10 cellular contexts compared by ENCODE assay signal in the genomic region with DNA sequence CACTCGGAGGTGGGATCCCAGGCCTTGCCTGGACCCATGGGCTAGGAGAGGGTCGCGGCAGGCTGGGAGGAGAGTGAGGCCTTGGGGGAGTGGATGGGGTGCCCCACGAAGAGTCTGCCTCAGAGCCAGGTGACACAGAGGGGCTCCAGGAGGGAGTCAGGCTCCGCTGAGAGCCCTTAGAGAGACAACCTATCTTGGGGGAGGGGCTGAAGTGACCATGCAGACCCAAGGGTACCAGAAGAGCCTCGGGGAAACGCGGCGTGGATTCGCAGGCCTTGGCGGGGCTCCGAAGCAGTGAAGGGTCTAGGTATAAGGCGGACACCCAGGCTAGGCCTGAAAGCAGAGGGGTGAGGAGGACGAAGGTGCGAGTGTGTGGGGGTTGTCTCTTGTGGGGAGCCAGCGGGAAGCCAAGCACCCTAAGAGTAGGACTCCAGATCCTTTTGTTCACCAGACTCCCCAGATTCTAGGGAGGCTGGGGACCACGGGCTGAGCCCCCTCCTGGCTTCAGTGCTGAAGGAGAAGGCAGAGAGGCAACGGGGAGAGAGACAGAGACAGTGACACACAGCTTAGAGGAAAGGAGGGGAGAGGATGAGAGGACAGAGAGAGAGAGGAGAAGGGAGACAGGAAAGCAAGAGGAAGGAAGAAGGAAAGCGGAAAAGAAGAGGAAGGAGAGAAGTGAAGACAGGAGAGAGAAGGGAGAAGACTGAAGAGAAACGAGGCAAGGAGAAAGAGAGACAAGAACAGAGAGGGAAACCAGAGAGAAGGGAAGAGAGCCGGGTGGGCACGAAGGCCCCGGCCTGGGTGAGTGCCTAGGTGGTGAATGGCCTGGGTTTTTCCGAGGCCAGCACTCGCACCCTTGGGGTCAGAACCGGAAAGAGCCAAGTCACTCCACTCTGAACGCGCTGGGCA. TPM values are rescaled to one million over a fixed set of nuclear protein-coding genes. Genes with fewer than 3 reads are reported as not detected.
A peak's percentile ranks its signal among the peaks of the same experiment; 100 is the strongest.
DNase-seq lines count a peak whose midpoint lies in the region; ATAC-seq, FAIRE-seq and TF ChIP-seq lines count a peak whose summit lies in the region.
"Had no signal": no experiment of that assay in that cellular context is flagged by ENCODE, and none has a peak within 500 bp of the region (broad histone marks: within the 10 kb centered on the region; RNA-seq: fewer than 3 reads in every experiment).

No MANE protein-coding gene starts in this region.

- H3K9me3 Mint-ChIP-seq in activated naive CD8-positive, alpha-beta T cell treated with anti-CD3 and anti-CD28 coated beads for 36 hours, result peaks cover 6% of the 10 kb centered on the region

- H3K4me1 Mint-ChIP-seq in activated naive CD8-positive, alpha-beta T cell treated with anti-CD3 and anti-CD28 coated beads for 36 hours, result peaks cover 30% of the 10 kb centered on the region

- no peak for TF ChIP-seq CTCF in HepG2 (CRISPR knock-in tag; IDR thresholded peaks at IDR 0.05)
- TF ChIP-seq CTCF in right lobe of liver (IDR thresholded peaks at IDR 0.05), result no peak

- TF ChIP-seq RAD21 in HepG2 (CRISPR knock-in tag; IDR thresholded peaks at IDR 0.05), result no peak

- WGBS in HepG2 (ENCODE audit: low lambda C conversion rate), result 27% methylated on average over 28 of the region's 28 CpGs
- WGBS in right lobe of liver (ENCODE audit: insufficient coverage, low coverage, low lambda C conversion rate, missing lambda C conversion rate), result 4% methylated on average over 23 of the region's 28 CpGs

- CTCF ChIA-PET in HepG2 (lab: Yijun Ruan, JAX; ENCODE audit: low intra/inter-chr PET ratio, low total read pairs), result no interaction called here

- POLR2A ChIA-PET in HepG2 (lab: Yijun Ruan, JAX), result no interaction called here

- TF ChIP-seq POLR2A in HepG2 (IDR thresholded peaks at IDR 0.05; ENCODE audit: insufficient read depth in 1 of 2, low read depth in 2 of 2, low read length in 2 of 2) (no peak), right lobe of liver (IDR thresholded peaks at IDR 0.05) (no peak)

- ATAC-seq in HepG2, result peak; percentile 5
- ATAC-seq in right lobe of liver, result no peak
- no peak for ATAC-seq in GM19467 (IDR thresholded peaks at IDR 0.05; ENCODE audit: unreplicated experiment)
- no peak for ATAC-seq in HG03442 (IDR thresholded peaks at IDR 0.05; ENCODE audit: unreplicated experiment)
- ATAC-seq: K562 had no signal

- FAIRE-seq in HepG2 (lab: Jason Lieb, UNC), result no peak
- FAIRE-seq: K562 had no signal

- in situ Hi-C loops in HepG2 (cut with HindIII; ENCODE audit: extremely low pct_ligation_motif_present, low pct_unique_long_range_greater_than_20kb), result loop anchor here (10.0 kb wide), 1 partner anchor 1071 kb away; no protein-coding TSS in a partner anchor

- no peaks in the 10 kb centered on the region; the same call in 1 of the 2 replicates for H4K20me1 ChIP-seq in HepG2 (ENCODE audit: insufficient read depth, low read length)

- H3K27ac Mint-ChIP-seq in activated naive CD8-positive, alpha-beta T cell treated with anti-CD3 and anti-CD28 coated beads for 36 hours, result peak overlapping the region; percentile 61

- no peaks in the 10 kb centered on the region for H3K4me1 ChIP-seq in HepG2 (ENCODE audit: insufficient read depth, low read length)
- peaks cover 0 to 8% (median 0%) of the 10 kb centered on the region in 4 donors for H3K4me1 ChIP-seq in right lobe of liver

- no peak overlapping the region for H3K9ac ChIP-seq in HepG2 (ENCODE audit: insufficient read depth, low read depth, low read length)

- H3K36me3 ChIP-seq in HepG2 (replicated peaks in 1 of 2; ENCODE audit: control insufficient read depth in 1 of 2, insufficient read depth in 2 of 2, low read length in 2 of 2), result no peaks in the 10 kb centered on the region
- no peaks in the 10 kb centered on the region for H3K36me3 ChIP-seq in right lobe of liver

- DNase-seq in HepG2 (ENCODE audit: low spot score), result no peak
- no peak for DNase-seq in right lobe of liver
- no peak for DNase-seq in activated naive CD8-positive, alpha-beta T cell treated with anti-CD3 and anti-CD28 coated beads for 36 hours
- peak; percentile 83 for DNase-seq in mesenteric fat pad (ENCODE audit: low spot score)
- no peak for DNase-seq in NCI-H2196 (lab: John Stamatoyannopoulos, UW; ENCODE audit: unreplicated experiment)
- no peak for DNase-seq in stimulated activated CD4-positive, alpha-beta T cell treated with anti-CD3 and anti-CD28 coated beads, Interleukin-4, amount 100 ng/mL, for 4 hours
- DNase-seq: head of caudate nucleus had no signal

- H3K4me2 ChIP-seq in HepG2 (ENCODE audit: low read depth, low read length), result peak overlapping the region; percentile 21; the same call in 1 of the 2 replicates

- no peaks in the 10 kb centered on the region for H3K9me3 ChIP-seq in HepG2 (ENCODE audit: low read length)
- H3K9me3 ChIP-seq in right lobe of liver, result no peaks in the 10 kb centered on the region

- TF ChIP-seq EP300 in HepG2 (IDR thresholded peaks at IDR 0.05; ENCODE audit: low read depth in 2 of 2, low read length in 2 of 2), result no peak
- no peak for TF ChIP-seq EP300 in HepG2 (CRISPR knock-in tag; IDR thresholded peaks at IDR 0.05; ENCODE audit: borderline replicate concordance)

- H3K27me3 ChIP-seq in HepG2 (ENCODE audit: control insufficient read depth in 1 of 2, insufficient read depth in 2 of 2, low read length in 2 of 2) (peaks cover 27 to 90% of the 10 kb centered on the region in 2 experiments), right lobe of liver (peaks cover 34 to 88% of the 10 kb centered on the region in 2 donors)

- H3K27ac ChIP-seq in HepG2 (ENCODE audit: extremely low read length, insufficient read depth, low read length), result no peak overlapping the region
- no peak overlapping the region for H3K27ac ChIP-seq in right lobe of liver

- intact Hi-C loops in HepG2 (cut with micrococcal nuclease; ENCODE audit: unreplicated experiment) (no loop called here), right lobe of liver (cut with DNase I) (no loop called here)

- H2AFZ ChIP-seq in HepG2 (ENCODE audit: low read length), result no peak overlapping the region

- no peaks in the 10 kb centered on the region for H3K79me2 ChIP-seq in HepG2 (ENCODE audit: insufficient read depth, low read length)

- H3K4me3 ChIP-seq in HepG2 (replicated peaks in 1 of 3; ENCODE audit: insufficient read depth in 1 of 3, low read depth in 2 of 3, low read length in 3 of 3), result peak overlapping the region in 2 of 3 experiments; percentile 21 to 33; a peak in 1 of 6 replicates
- H3K4me3 ChIP-seq in right lobe of liver, result no peak overlapping the region
- H3K4me3 ChIP-seq: K562 had no signal

- peaks cover 4% of the 10 kb centered on the region for H3K36me3 Mint-ChIP-seq in activated naive CD8-positive, alpha-beta T cell treated with anti-CD3 and anti-CD28 coated beads for 36 hours

- peak overlapping the region; percentile 38 for H3K4me3 Mint-ChIP-seq in activated naive CD8-positive, alpha-beta T cell treated with anti-CD3 and anti-CD28 coated beads for 36 hours

- no TSS peak for BruUV-seq in HepG2 (replicated peaks; lab: Mats Ljungman, UMichigan)

- H3K27me3 Mint-ChIP-seq in activated naive CD8-positive, alpha-beta T cell treated with anti-CD3 and anti-CD28 coated beads for 36 hours, result peaks cover 90% of the 10 kb centered on the region

RNA-seq across cellular contexts. Expression of a gene that starts 1.1 kb away (rescaled TPM):
- total RNA-seq in HepG2 (2016; rRNA removed; fragmentation: Illumina TruSeq; extraction: Trizol) (not detected in 2 replicates), right lobe of liver (not detected), mesenteric fat pad (1.2 TPM)
- total RNA-seq in HepG2 (2016; cell fraction: cytosol; rRNA removed; fragmentation: Illumina TruSeq; extraction: Trizol; ENCODE audit: low read depth), result not detected in 2 replicates
- total RNA-seq in HepG2 (2016; cell fraction: insoluble cytoplasmic fraction; rRNA removed; fragmentation: Illumina TruSeq; extraction: Trizol), result not detected in 2 replicates
- not detected in 2 replicates for total RNA-seq in HepG2 (2016; cell fraction: membrane; rRNA removed; fragmentation: Illumina TruSeq; extraction: Trizol)
- not detected in 2 replicates for total RNA-seq in HepG2 (2016; cell fraction: nucleus; rRNA removed; fragmentation: Illumina TruSeq; extraction: Trizol)
- polyA plus RNA-seq in HepG2 (2011; rRNA removed), result not detected in 2 replicates
- not detected in 2 replicates for polyA plus RNA-seq in HepG2 (2011; cell fraction: cytosol; rRNA removed)
- polyA plus RNA-seq in HepG2 (2011; cell fraction: nucleus; rRNA removed), result not detected in 2 replicates
- not detected in 2 replicates for polyA plus RNA-seq in HepG2 (2012)
- not detected in 2 replicates for polyA plus RNA-seq in HepG2 (2016; cell fraction: cytosol; fragmentation: Illumina TruSeq; extraction: Trizol; ENCODE audit: low read depth)
- polyA plus RNA-seq in HepG2 (2016; cell fraction: insoluble cytoplasmic fraction; fragmentation: Illumina TruSeq; extraction: Trizol; ENCODE audit: low read depth), result not detected in 2 replicates
- not detected in 2 replicates for polyA plus RNA-seq in HepG2 (2016; cell fraction: membrane; fragmentation: Illumina TruSeq; extraction: Trizol; ENCODE audit: low read depth)
- not detected in 2 replicates for polyA plus RNA-seq in HepG2 (2016; cell fraction: nucleus; fragmentation: Illumina TruSeq; extraction: Trizol; ENCODE audit: insufficient read depth, low read depth)
- 0.72 TPM in 1 of 2 replicates, not detected in the other for polyA minus RNA-seq in HepG2 (2011; rRNA and poly(A)+ RNA removed; ENCODE audit: low replicate concordance)
- not detected in 2 replicates for polyA minus RNA-seq in HepG2 (2011; cell fraction: cytosol; rRNA and poly(A)+ RNA removed)
- not detected in 2 replicates for polyA minus RNA-seq in HepG2 (2011; cell fraction: nucleus; rRNA and poly(A)+ RNA removed)
- total RNA-seq in activated naive CD8-positive, alpha-beta T cell treated with anti-CD3 and anti-CD28 coated beads for 36 hours, result not detected
- total RNA-seq: K562 had no signal
- polyA plus RNA-seq: K562 had no signal

RNA-seq across cellular contexts. Expression of a gene that starts 6.4 kb away (rescaled TPM):
- not detected in 2 replicates for total RNA-seq in HepG2 (2016; rRNA removed; fragmentation: Illumina TruSeq; extraction: Trizol)
- not detected in 2 replicates for total RNA-seq in HepG2 (2016; cell fraction: cytosol; rRNA removed; fragmentation: Illumina TruSeq; extraction: Trizol; ENCODE audit: low read depth)
- total RNA-seq in HepG2 (2016; cell fraction: insoluble cytoplasmic fraction; rRNA removed; fragmentation: Illumina TruSeq; extraction: Trizol), result not detected in 2 replicates
- not detected in 2 replicates for total RNA-seq in HepG2 (2016; cell fraction: membrane; rRNA removed; fragmentation: Illumina TruSeq; extraction: Trizol)
- total RNA-seq in HepG2 (2016; cell fraction: nucleus; rRNA removed; fragmentation: Illumina TruSeq; extraction: Trizol), result not detected in 2 replicates
- not detected in 2 replicates for polyA plus RNA-seq in HepG2 (2011; rRNA removed)
- polyA plus RNA-seq in HepG2 (2011; cell fraction: cytosol; rRNA removed), result not detected in 2 replicates
- not detected in 2 replicates for polyA plus RNA-seq in HepG2 (2011; cell fraction: nucleus; rRNA removed)
- not detected in 2 replicates for polyA plus RNA-seq in HepG2 (2012)
- not detected in 2 replicates for polyA plus RNA-seq in HepG2 (2016; cell fraction: cytosol; fragmentation: Illumina TruSeq; extraction: Trizol; ENCODE audit: low read depth)
- not detected in 2 replicates for polyA plus RNA-seq in HepG2 (2016; cell fraction: insoluble cytoplasmic fraction; fragmentation: Illumina TruSeq; extraction: Trizol; ENCODE audit: low read depth)
- polyA plus RNA-seq in HepG2 (2016; cell fraction: membrane; fragmentation: Illumina TruSeq; extraction: Trizol; ENCODE audit: low read depth), result not detected in 2 replicates
- polyA plus RNA-seq in HepG2 (2016; cell fraction: nucleus; fragmentation: Illumina TruSeq; extraction: Trizol; ENCODE audit: insufficient read depth, low read depth), result not detected in 2 replicates
- not detected in 2 replicates for polyA minus RNA-seq in HepG2 (2011; rRNA and poly(A)+ RNA removed; ENCODE audit: low replicate concordance)
- not detected in 2 replicates for polyA minus RNA-seq in HepG2 (2011; cell fraction: cytosol; rRNA and poly(A)+ RNA removed)
- polyA minus RNA-seq in HepG2 (2011; cell fraction: nucleus; rRNA and poly(A)+ RNA removed), result not detected in 2 replicates
- not detected for total RNA-seq in right lobe of liver
- total RNA-seq in activated naive CD8-positive, alpha-beta T cell treated with anti-CD3 and anti-CD28 coated beads for 36 hours, result not detected
- total RNA-seq in mesenteric fat pad, result not detected
- total RNA-seq: K562 had no signal
- polyA plus RNA-seq: K562 had no signal

RNA-seq across cellular contexts. Expression of a gene that starts 10.6 kb away (rescaled TPM):
- total RNA-seq in HepG2 (2016; rRNA removed; fragmentation: Illumina TruSeq; extraction: Trizol), result not detected in 2 replicates
- not detected in 2 replicates for total RNA-seq in HepG2 (2016; cell fraction: cytosol; rRNA removed; fragmentation: Illumina TruSeq; extraction: Trizol; ENCODE audit: low read depth)
- total RNA-seq in HepG2 (2016; cell fraction: insoluble cytoplasmic fraction; rRNA removed; fragmentation: Illumina TruSeq; extraction: Trizol), result not detected in 2 replicates
- not detected in 2 replicates for total RNA-seq in HepG2 (2016; cell fraction: membrane; rRNA removed; fragmentation: Illumina TruSeq; extraction: Trizol)
- total RNA-seq in HepG2 (2016; cell fraction: nucleus; rRNA removed; fragmentation: Illumina TruSeq; extraction: Trizol), result not detected in 2 replicates
- not detected in 2 replicates for polyA plus RNA-seq in HepG2 (2011; rRNA removed)
- not detected in 2 replicates for polyA plus RNA-seq in HepG2 (2011; cell fraction: cytosol; rRNA removed)
- polyA plus RNA-seq in HepG2 (2011; cell fraction: nucleus; rRNA removed), result not detected in 2 replicates
- polyA plus RNA-seq in HepG2 (2012), result not detected in 2 replicates
- not detected in 2 replicates for polyA plus RNA-seq in HepG2 (2016; cell fraction: cytosol; fragmentation: Illumina TruSeq; extraction: Trizol; ENCODE audit: low read depth)
- polyA plus RNA-seq in HepG2 (2016; cell fraction: insoluble cytoplasmic fraction; fragmentation: Illumina TruSeq; extraction: Trizol; ENCODE audit: low read depth), result not detected in 2 replicates
- polyA plus RNA-seq in HepG2 (2016; cell fraction: membrane; fragmentation: Illumina TruSeq; extraction: Trizol; ENCODE audit: low read depth), result not detected in 2 replicates
- polyA plus RNA-seq in HepG2 (2016; cell fraction: nucleus; fragmentation: Illumina TruSeq; extraction: Trizol; ENCODE audit: insufficient read depth, low read depth), result not detected in 2 replicates
- polyA minus RNA-seq in HepG2 (2011; rRNA and poly(A)+ RNA removed; ENCODE audit: low replicate concordance), result not detected in 2 replicates
- polyA minus RNA-seq in HepG2 (2011; cell fraction: cytosol; rRNA and poly(A)+ RNA removed), result not detected in 2 replicates
- not detected in 2 replicates for polyA minus RNA-seq in HepG2 (2011; cell fraction: nucleus; rRNA and poly(A)+ RNA removed)
- total RNA-seq in right lobe of liver, result not detected
- not detected for total RNA-seq in activated naive CD8-positive, alpha-beta T cell treated with anti-CD3 and anti-CD28 coated beads for 36 hours
- total RNA-seq in mesenteric fat pad, result 1.7 TPM
- total RNA-seq: K562 had no signal
- polyA plus RNA-seq: K562 had no signal

RNA-seq across cellular contexts. Expression of a gene that starts 13.5 kb away (rescaled TPM):
- total RNA-seq in HepG2 (2016; rRNA removed; fragmentation: Illumina TruSeq; extraction: Trizol) (not detected in 2 replicates), right lobe of liver (not detected), mesenteric fat pad (1.1 TPM)
- total RNA-seq in HepG2 (2016; cell fraction: cytosol; rRNA removed; fragmentation: Illumina TruSeq; extraction: Trizol; ENCODE audit: low read depth), result not detected in 2 replicates
- not detected in 2 replicates for total RNA-seq in HepG2 (2016; cell fraction: insoluble cytoplasmic fraction; rRNA removed; fragmentation: Illumina TruSeq; extraction: Trizol)
- not detected in 2 replicates for total RNA-seq in HepG2 (2016; cell fraction: membrane; rRNA removed; fragmentation: Illumina TruSeq; extraction: Trizol)
- not detected in 2 replicates for total RNA-seq in HepG2 (2016; cell fraction: nucleus; rRNA removed; fragmentation: Illumina TruSeq; extraction: Trizol)
- polyA plus RNA-seq in HepG2 (2011; rRNA removed), result not detected in 2 replicates
- polyA plus RNA-seq in HepG2 (2011; cell fraction: cytosol; rRNA removed), result not detected in 2 replicates
- not detected in 2 replicates for polyA plus RNA-seq in HepG2 (2011; cell fraction: nucleus; rRNA removed)
- not detected in 2 replicates for polyA plus RNA-seq in HepG2 (2012)
- polyA plus RNA-seq in HepG2 (2016; cell fraction: cytosol; fragmentation: Illumina TruSeq; extraction: Trizol; ENCODE audit: low read depth), result not detected in 2 replicates
- not detected in 2 replicates for polyA plus RNA-seq in HepG2 (2016; cell fraction: insoluble cytoplasmic fraction; fragmentation: Illumina TruSeq; extraction: Trizol; ENCODE audit: low read depth)
- not detected in 2 replicates for polyA plus RNA-seq in HepG2 (2016; cell fraction: membrane; fragmentation: Illumina TruSeq; extraction: Trizol; ENCODE audit: low read depth)
- polyA plus RNA-seq in HepG2 (2016; cell fraction: nucleus; fragmentation: Illumina TruSeq; extraction: Trizol; ENCODE audit: insufficient read depth, low read depth), result not detected in 2 replicates
- not detected in 2 replicates for polyA minus RNA-seq in HepG2 (2011; rRNA and poly(A)+ RNA removed; ENCODE audit: low replicate concordance)
- not detected in 2 replicates for polyA minus RNA-seq in HepG2 (2011; cell fraction: cytosol; rRNA and poly(A)+ RNA removed)
- not detected in 2 replicates for polyA minus RNA-seq in HepG2 (2011; cell fraction: nucleus; rRNA and poly(A)+ RNA removed)
- total RNA-seq in activated naive CD8-positive, alpha-beta T cell treated with anti-CD3 and anti-CD28 coated beads for 36 hours, result not detected
- total RNA-seq: K562 had no signal

RNA-seq across cellular contexts. Expression of a gene that starts 16.5 kb away (rescaled TPM):
- not detected in 2 replicates for total RNA-seq in HepG2 (2016; rRNA removed; fragmentation: Illumina TruSeq; extraction: Trizol)
- not detected in 2 replicates for total RNA-seq in HepG2 (2016; cell fraction: cytosol; rRNA removed; fragmentation: Illumina TruSeq; extraction: Trizol; ENCODE audit: low read depth)
- not detected in 2 replicates for total RNA-seq in HepG2 (2016; cell fraction: insoluble cytoplasmic fraction; rRNA removed; fragmentation: Illumina TruSeq; extraction: Trizol)
- total RNA-seq in HepG2 (2016; cell fraction: membrane; rRNA removed; fragmentation: Illumina TruSeq; extraction: Trizol), result not detected in 2 replicates
- not detected in 2 replicates for total RNA-seq in HepG2 (2016; cell fraction: nucleus; rRNA removed; fragmentation: Illumina TruSeq; extraction: Trizol)
- not detected in 2 replicates for polyA plus RNA-seq in HepG2 (2011; rRNA removed)
- not detected in 2 replicates for polyA plus RNA-seq in HepG2 (2011; cell fraction: cytosol; rRNA removed)
- not detected in 2 replicates for polyA plus RNA-seq in HepG2 (2011; cell fraction: nucleus; rRNA removed)
- not detected in 2 replicates for polyA plus RNA-seq in HepG2 (2012)
- polyA plus RNA-seq in HepG2 (2016; cell fraction: cytosol; fragmentation: Illumina TruSeq; extraction: Trizol; ENCODE audit: low read depth), result not detected in 2 replicates
- polyA plus RNA-seq in HepG2 (2016; cell fraction: insoluble cytoplasmic fraction; fragmentation: Illumina TruSeq; extraction: Trizol; ENCODE audit: low read depth), result not detected in 2 replicates
- polyA plus RNA-seq in HepG2 (2016; cell fraction: membrane; fragmentation: Illumina TruSeq; extraction: Trizol; ENCODE audit: low read depth), result not detected in 2 replicates
- not detected in 2 replicates for polyA plus RNA-seq in HepG2 (2016; cell fraction: nucleus; fragmentation: Illumina TruSeq; extraction: Trizol; ENCODE audit: insufficient read depth, low read depth)
- polyA minus RNA-seq in HepG2 (2011; rRNA and poly(A)+ RNA removed; ENCODE audit: low replicate concordance), result 0.61 TPM in 1 of 2 replicates, not detected in the other
- not detected in 2 replicates for polyA minus RNA-seq in HepG2 (2011; cell fraction: cytosol; rRNA and poly(A)+ RNA removed)
- polyA minus RNA-seq in HepG2 (2011; cell fraction: nucleus; rRNA and poly(A)+ RNA removed), result not detected in 2 replicates
- under 1 TPM in 1 of 6 experiments, not detected in 5; 0.25 TPM for total RNA-seq in right lobe of liver
- total RNA-seq in activated naive CD8-positive, alpha-beta T cell treated with anti-CD3 and anti-CD28 coated beads for 36 hours, result not detected
- 6.1 TPM for total RNA-seq in mesenteric fat pad
- total RNA-seq: K562 had no signal
- polyA plus RNA-seq: K562 had no signal

Comparison
In these comparisons a context has a peak if more than half of its experiments do, and no peak if none do; other contexts are left out.
1. H3K4me3 ChIP-seq: peak in HepG2 (2 of 3); none in right lobe of liver (0 of 3).